Comparison of ENCODE assay signal across 8 cellular contexts in genomic region chr6:32838114-32838958, GRCh38.
A peak's percentile ranks its signal among the peaks of the same experiment; 100 is the strongest.
DNase-seq lines count a peak whose midpoint lies in the region; ATAC-seq lines count a peak whose summit lies in the region.

TAP2 (minus strand) TSS chr6:32838739; CDS start chr6:32838233, 506 bp downstream.

- DNase-seq in AG20443 (ENCODE audit: low spot score) (peak; percentile 97), NCI-H226 (peak; percentile 83), caudate nucleus (lab: John Stamatoyannopoulos, UW) (peak in 60 of 61 donors; percentile 20 to 96 (median 87)), islet precursor cell (peak; percentile 97)
- peak; percentile 97 to 98 (median 98) for DNase-seq in activated CD4-positive, CD25-positive, alpha-beta regulatory T cell (lab: John Stamatoyannopoulos, UW)
- peak; percentile 99 for DNase-seq in stimulated activated CD4-positive, alpha-beta T cell treated with anti-CD3 and anti-CD28 coated beads, Interleukin-12 subunit alpha, Interleukin-12 subunit beta, amount 100 ng/mL, for 4 hours

- ATAC-seq in GM19023 (IDR thresholded peaks at IDR 0.05; ENCODE audit: unreplicated experiment): peak; percentile 77
- peak; percentile 79 for ATAC-seq in HG03280 (IDR thresholded peaks at IDR 0.05; ENCODE audit: unreplicated experiment)

- peak within 1 kb of the TSS; percentile 94 for H3K27ac ChIP-seq in caudate nucleus (ENCODE audit: low read depth, low read length)

Comparison
In these comparisons a context has a peak if more than half of its experiments do, and no peak if none do; other contexts are left out.
1. Peak in every context shown above with its lines: DNase-seq, ATAC-seq and H3K27ac ChIP-seq.